In genomic region chr1:117534995-117535467, GRCh38 we compare ENCODE assay signal across 8 cellular contexts.
DNase-seq lines count a peak whose midpoint lies in the region; ATAC-seq, FAIRE-seq and TF ChIP-seq lines count a peak whose summit lies in the region.

No MANE protein-coding gene starts in this region.

- H3K27ac ChIP-seq in CD8-positive, alpha-beta T cell (ENCODE audit: low read depth, low read length): no peak overlapping the region

- no peaks in the 10 kb centered on the region for H3K27me3 Mint-ChIP-seq in CD8-positive, alpha-beta T cell (ENCODE audit: low read depth)
- no peaks in the 10 kb centered on the region for H3K27me3 Mint-ChIP-seq in nephron (ENCODE audit: low read depth)

- H3K36me3 Mint-ChIP-seq in CD8-positive, alpha-beta T cell: no peaks in the 10 kb centered on the region
- peaks cover 4% of the 10 kb centered on the region for H3K36me3 Mint-ChIP-seq in nephron (ENCODE audit: low read depth)

- CTCF ChIA-PET in CD8-positive, alpha-beta T cell (lab: Charles Lee): interaction anchor here (0.7 to 11.9 kb wide), 66 partner anchors 8 to 415 kb away, joined by 3 to 263 read pairs (median 5); partner anchors contain the start of gene TENT5C

- TF ChIP-seq CTCF in CD8-positive, alpha-beta T cell (IDR thresholded peaks at IDR 0.05): peak; percentile 61
- peak; percentile 35 to 48 (median 44) for TF ChIP-seq CTCF in nephron (IDR thresholded peaks at IDR 0.05; ENCODE audit: unreplicated experiment in 3 of 3)

- no peaks in the 10 kb centered on the region for H3K9me3 Mint-ChIP-seq in CD8-positive, alpha-beta T cell
- no peaks in the 10 kb centered on the region for H3K9me3 Mint-ChIP-seq in nephron

- peaks cover 13% of the 10 kb centered on the region for H3K4me1 ChIP-seq in CD8-positive, alpha-beta T cell (ENCODE audit: insufficient read depth, low read length)

- POLR2A ChIA-PET in CD8-positive, alpha-beta T cell (lab: Charles Lee): interaction anchor here (1.0 to 1.8 kb wide), 3 partner anchors 71 to 139 kb away, joined by 3 to 8 read pairs (median 4); partner anchors contain the start of gene TENT5C

- intact Hi-C loops in CD8-positive, alpha-beta T cell (cut with DNase I, micrococcal nuclease): loop anchor here (1.0 to 10.0 kb wide), 9 partner anchors 70 to 470 kb away; partner anchors contain the start of genes TENT5C (in 1 of the 2) and TTF2 (in 1 of the 2)

- FAIRE-seq in GM19239 (lab: Jason Lieb, UNC) (peak; percentile 82), urothelium cell line (lab: Jason Lieb, UNC) (no peak)

- H3K36me3 ChIP-seq in CD8-positive, alpha-beta T cell (ENCODE audit: insufficient read depth, low read length): no peaks in the 10 kb centered on the region

- no peaks in the 10 kb centered on the region for H3K27me3 ChIP-seq in CD8-positive, alpha-beta T cell (ENCODE audit: insufficient read depth, low read length)

- peak in 6 of 7 experiments; percentile 8 to 69 (median 26) for DNase-seq in CD8-positive, alpha-beta T cell
- DNase-seq in GM19239 (ENCODE audit: insufficient read length, low spot score) (peak; percentile 17), NCI-H460 (ENCODE audit: extremely low read depth, low read depth) (peak; percentile 36), urothelium cell line (ENCODE audit: low spot score) (peak; percentile 67)
- DNase-seq in activated CD4-positive, alpha-beta T cell treated with anti-CD3 and anti-CD28 coated beads, Interleukin-2, amount 50 U/mL, for 4 hours: peak; percentile 5 to 8

- H3K9me3 ChIP-seq in CD8-positive, alpha-beta T cell (ENCODE audit: low read length): no peaks in the 10 kb centered on the region

- H3K4me3 Mint-ChIP-seq in CD8-positive, alpha-beta T cell: no peak overlapping the region
- no peak overlapping the region for H3K4me3 Mint-ChIP-seq in nephron

- peak; percentile 89 for ATAC-seq in CD8-positive, alpha-beta T cell
- ATAC-seq in HG03378 (IDR thresholded peaks at IDR 0.05; ENCODE audit: unreplicated experiment) (peak; percentile 75), esophagus mucosa (peak; percentile 57)

- H3K4me1 Mint-ChIP-seq in CD8-positive, alpha-beta T cell (ENCODE audit: low read depth): peaks cover 2% of the 10 kb centered on the region
- no peaks in the 10 kb centered on the region for H3K4me1 Mint-ChIP-seq in nephron

- H3K27ac Mint-ChIP-seq in CD8-positive, alpha-beta T cell: no peak overlapping the region
- no peak overlapping the region for H3K27ac Mint-ChIP-seq in nephron

- no peak overlapping the region for H3K4me3 ChIP-seq in CD8-positive, alpha-beta T cell (ENCODE audit: low read depth, low read length)

Comparison
In these comparisons a context has a peak if more than half of its experiments do, and no peak if none do; other contexts are left out.
1. DNase-seq: peak in every context shown above with its lines; median percentile 67 in urothelium cell line; 36 in NCI-H460; 26 in CD8-positive, alpha-beta T cell; 17 in GM19239; 6 in activated CD4-positive, alpha-beta T cell treated with anti-CD3 and anti-CD28 coated beads, Interleukin-2, amount 50 U/mL, for 4 hours.